ENCODE assay signal across 8 cellular contexts in genomic region chr9:131727184-131727785, GRCh38. TPM values are rescaled to one million over a fixed set of nuclear protein-coding genes. Genes with fewer than 3 reads are reported as not detected.
DNase-seq lines count a peak whose midpoint lies in the region; ATAC-seq, FAIRE-seq and TF ChIP-seq lines count a peak whose summit lies in the region.

No MANE protein-coding gene starts in this region.

- DNase-seq in GM12891 (ENCODE audit: insufficient read length, low spot score) (no peak), RWPE2 (ENCODE audit: low spot score) (no peak), fibroblast of mammary gland (ENCODE audit: low read depth) (peak; percentile 47), DMS53 treated with DMSO at 0.1 percent for 48 hours (lab: John Stamatoyannopoulos, UW; ENCODE audit: unreplicated experiment) (no peak), NCI-H69 (lab: John Stamatoyannopoulos, UW) (no peak)

- TF ChIP-seq CTCF in RWPE2 (IDR thresholded peaks at IDR 0.05; ENCODE audit: poor library complexity, severe bottlenecking) (no peak), fibroblast of mammary gland (conservative IDR thresholded peaks at IDR 0.05; ENCODE audit: control insufficient read depth, insufficient read depth, low read depth, low read length) (no peak)

- H3K4me3 ChIP-seq in RWPE2 (ENCODE audit: severe bottlenecking) (no peak overlapping the region), fibroblast of mammary gland (ENCODE audit: control insufficient read depth, low read depth, low read length) (no peak overlapping the region), skeletal muscle satellite cell (ENCODE audit: low read length) (no peak overlapping the region)

- H3K4me1 ChIP-seq in RWPE2 (ENCODE audit: insufficient read depth, poor library complexity, severe bottlenecking) (peaks cover 44% of the 10 kb centered on the region), skeletal muscle satellite cell (ENCODE audit: control insufficient read depth, insufficient read depth, low read length) (peaks cover 43% of the 10 kb centered on the region)

- peak overlapping the region; percentile 12 for H3K9ac ChIP-seq in skeletal muscle satellite cell (ENCODE audit: low read depth, low read length)

- H3K4me2 ChIP-seq in skeletal muscle satellite cell (ENCODE audit: low read length), result peak overlapping the region; percentile 60

- peak; percentile 52 for FAIRE-seq in GM12891 (lab: Jason Lieb, UNC)

- H3K27me3 ChIP-seq in RWPE2 (ENCODE audit: insufficient read depth, poor library complexity, severe bottlenecking) (no peaks in the 10 kb centered on the region), skeletal muscle satellite cell (ENCODE audit: control insufficient read depth, insufficient read depth, low read length) (no peaks in the 10 kb centered on the region)

- H3K27ac ChIP-seq in RWPE2 (ENCODE audit: poor library complexity, severe bottlenecking), result peak overlapping the region; percentile 76

- TF ChIP-seq POLR2A in GM12891 (IDR thresholded peaks at IDR 0.05; ENCODE audit: low read depth, low read length), result no peak

- H3K36me3 ChIP-seq in RWPE2 (ENCODE audit: low read depth) (no peaks in the 10 kb centered on the region), skeletal muscle satellite cell (ENCODE audit: insufficient read depth, low read length) (no peaks in the 10 kb centered on the region)

- H3K9me3 ChIP-seq in RWPE2 (ENCODE audit: severe bottlenecking), result no peaks in the 10 kb centered on the region
- H3K9me3 ChIP-seq in skeletal muscle satellite cell (replicated peaks; ENCODE audit: low read length), result no peaks in the 10 kb centered on the region

- ATAC-seq in RWPE2 (ENCODE audit: low read depth) (peak; percentile 70), HG02798 (IDR thresholded peaks at IDR 0.05; ENCODE audit: poor library complexity, unreplicated experiment) (no peak), GM19452 (IDR thresholded peaks at IDR 0.05; ENCODE audit: unreplicated experiment) (no peak)

TF ChIP-seq in GM12891, 5 proteins besides CTCF, POLR2A, EP300 and RAD21:
- TF ChIP-seq POLR2AphosphoS5 (IDR thresholded peaks at IDR 0.05; ENCODE audit: low read depth, low read length) (no peak), TAF1 (IDR thresholded peaks at IDR 0.05; ENCODE audit: low read depth, low read length) (no peak), POU2F2 (IDR thresholded peaks at IDR 0.05; ENCODE audit: low read depth, low read length) (no peak)
TF ChIP-seq in GM12891: peak in this region for 0.

RNA-seq across cellular contexts. Expression of gene RAPGEF1, which starts 12.6 kb away (rescaled TPM):
- 45.5 TPM for polyA plus RNA-seq in GM12891 (2012; ENCODE audit: low read depth, missing spikeins)
- 13.7 and 24.7 TPM in 2 replicates for total RNA-seq in skeletal muscle satellite cell (2012; rRNA removed)
